ENCODE assay signal across 23 cellular contexts in genomic region chr3:84683493-84683892, GRCh38.
"Had no signal": no experiment of that assay in that cellular context is flagged by ENCODE, and none has a peak within 500 bp of the region (broad histone marks: within the 10 kb centered on the region; RNA-seq: fewer than 3 reads in every experiment).

No MANE protein-coding gene starts in this region.

- H3K36me3 ChIP-seq: heart left ventricle, neutrophil, right lobe of liver, suprapubic skin, tibial artery, upper lobe of left lung, uterus had no signal

- H3K36me3 Mint-ChIP-seq: naive B cell; stimulated activated effector memory CD8-positive, alpha-beta T cell treated with anti-CD3 and anti-CD28 coated beads, Interleukin-12 subunit alpha, Interleukin-12 subunit beta, amount 100 ng/mL, for 72 hours had no signal

- H3K27ac Mint-ChIP-seq: naive B cell; nephron; stimulated activated effector memory CD8-positive, alpha-beta T cell treated with anti-CD3 and anti-CD28 coated beads, Interleukin-12 subunit alpha, Interleukin-12 subunit beta, amount 100 ng/mL, for 72 hours had no signal

- H3K27me3 ChIP-seq: foreskin keratinocyte, heart left ventricle, neutrophil, right lobe of liver, suprapubic skin, tibial artery, upper lobe of left lung, uterus had no signal

- H3K27ac ChIP-seq: foreskin keratinocyte, heart left ventricle, neutrophil, psoas muscle, right lobe of liver, suprapubic skin, tibial artery, upper lobe of left lung, uterus had no signal

- H3K4me3 ChIP-seq: heart left ventricle, lung, psoas muscle, right lobe of liver, suprapubic skin, tibial artery, upper lobe of left lung, uterus had no signal

- H3K4me1 Mint-ChIP-seq: naive B cell; nephron; stimulated activated effector memory CD8-positive, alpha-beta T cell treated with anti-CD3 and anti-CD28 coated beads, Interleukin-12 subunit alpha, Interleukin-12 subunit beta, amount 100 ng/mL, for 72 hours had no signal

- DNase-seq: dermis blood vessel endothelial cell; foreskin keratinocyte; heart left ventricle; hippocampal formation; left colon; left ventricle myocardium superior; mesenchymal stem cell; midbrain; naive B cell; psoas muscle; retina; right lobe of liver; stimulated activated CD4-positive, alpha-beta T cell treated with anti-CD3 and anti-CD28 coated beads, Interleukin-4, amount 100 ng/mL, for 1 hour; stimulated activated CD8-positive, alpha-beta memory T cell treated with anti-CD3 and anti-CD28 coated beads, Interleukin-4, amount 100 ng/mL, for 48 hours; stimulated activated naive CD8-positive, alpha-beta T cell treated with anti-CD3 and anti-CD28 coated beads, Interleukin-15, Interleukin-2, amounts not matched to agents 100 U/mL and 50 U/mL, for 24 hours; tibial artery; upper lobe of left lung; uterus had no signal

- H3K9me3 ChIP-seq: neutrophil, psoas muscle, right lobe of liver, suprapubic skin, tibial artery, upper lobe of left lung, uterus had no signal

- H3K4me3 Mint-ChIP-seq: naive B cell; nephron; stimulated activated effector memory CD8-positive, alpha-beta T cell treated with anti-CD3 and anti-CD28 coated beads, Interleukin-12 subunit alpha, Interleukin-12 subunit beta, amount 100 ng/mL, for 72 hours had no signal

- H3K4me1 ChIP-seq: foreskin keratinocyte, heart left ventricle, psoas muscle, right lobe of liver, suprapubic skin, tibial artery, upper lobe of left lung, uterus had no signal
